ENCODE assay signal across 8 cellular contexts in the genomic region with DNA sequence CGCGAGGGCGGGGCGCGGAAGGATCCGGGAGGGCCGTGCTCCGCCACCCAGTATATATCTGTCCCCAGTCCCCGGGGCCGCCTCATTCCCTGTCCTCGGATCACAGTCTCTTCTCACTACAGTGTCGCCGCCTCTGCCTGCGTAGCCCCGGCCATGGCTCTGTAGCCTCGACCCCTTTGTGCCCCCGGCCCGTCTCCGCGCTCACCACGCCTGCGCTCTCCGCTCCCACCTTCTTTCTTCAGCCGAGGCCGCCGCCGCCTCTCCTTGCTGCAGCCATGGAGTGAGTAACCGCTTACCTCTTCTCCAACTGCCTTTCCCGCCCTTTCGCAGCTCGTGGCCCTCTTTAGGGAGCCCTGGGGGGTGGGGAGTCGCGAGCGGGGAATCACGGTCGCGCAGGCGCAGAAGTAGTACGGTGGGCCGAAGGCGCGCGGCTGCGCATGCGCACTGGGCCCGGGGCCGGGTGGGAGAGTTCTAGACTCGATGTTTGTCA. TPM values are rescaled to one million over a fixed set of nuclear protein-coding genes. Genes with fewer than 3 reads are reported as not detected.
A peak's percentile ranks its signal among the peaks of the same experiment; 100 is the strongest.
DNase-seq lines count a peak whose midpoint lies in the region; ATAC-seq and TF ChIP-seq lines count a peak whose summit lies in the region.

A gene with protein sequence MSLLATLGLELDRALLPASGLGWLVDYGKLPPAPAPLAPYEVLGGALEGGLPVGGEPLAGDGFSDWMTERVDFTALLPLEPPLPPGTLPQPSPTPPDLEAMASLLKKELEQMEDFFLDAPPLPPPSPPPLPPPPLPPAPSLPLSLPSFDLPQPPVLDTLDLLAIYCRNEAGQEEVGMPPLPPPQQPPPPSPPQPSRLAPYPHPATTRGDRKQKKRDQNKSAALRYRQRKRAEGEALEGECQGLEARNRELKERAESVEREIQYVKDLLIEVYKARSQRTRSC (plus strand): TSS at position 85 of the 490 bp plus-strand sequence. CDS start 1,646 bp downstream, outside the sequence.
A gene with protein sequence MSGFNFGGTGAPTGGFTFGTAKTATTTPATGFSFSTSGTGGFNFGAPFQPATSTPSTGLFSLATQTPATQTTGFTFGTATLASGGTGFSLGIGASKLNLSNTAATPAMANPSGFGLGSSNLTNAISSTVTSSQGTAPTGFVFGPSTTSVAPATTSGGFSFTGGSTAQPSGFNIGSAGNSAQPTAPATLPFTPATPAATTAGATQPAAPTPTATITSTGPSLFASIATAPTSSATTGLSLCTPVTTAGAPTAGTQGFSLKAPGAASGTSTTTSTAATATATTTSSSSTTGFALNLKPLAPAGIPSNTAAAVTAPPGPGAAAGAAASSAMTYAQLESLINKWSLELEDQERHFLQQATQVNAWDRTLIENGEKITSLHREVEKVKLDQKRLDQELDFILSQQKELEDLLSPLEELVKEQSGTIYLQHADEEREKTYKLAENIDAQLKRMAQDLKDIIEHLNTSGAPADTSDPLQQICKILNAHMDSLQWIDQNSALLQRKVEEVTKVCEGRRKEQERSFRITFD (minus strand): TSS at position 384 of the 490 bp plus-strand sequence. CDS start 19,697 bp downstream, outside the sequence.

- H4K5ac ChIP-seq in H9 (ENCODE audit: insufficient read length, low read depth, low read length), result peak within 1 kb of the TSS; percentile 21

- peak within 1 kb of the TSS; percentile 53; the same call in 1 of the 2 replicates for H3K4ac ChIP-seq in H9 (ENCODE audit: low read depth, low read length)
- peak within 1 kb of the TSS; percentile 30 for H3K4ac ChIP-seq in neuronal stem cell (ENCODE audit: low read length)

- H3K14ac ChIP-seq in H9 (ENCODE audit: insufficient read depth, low read length) (peak within 1 kb of the TSS; percentile 98), neuronal stem cell (ENCODE audit: low read length) (peak within 1 kb of the TSS; percentile 91)

- no peak within 1 kb of the TSS for H3K27ac ChIP-seq in H9 (ENCODE audit: insufficient read length, low read depth, low read length)
- H3K27ac ChIP-seq in SJCRH30, result peak within 1 kb of the TSS; percentile 99
- H3K27ac ChIP-seq in foreskin keratinocyte, result peak within 1 kb of the TSS; percentile 93
- H3K27ac ChIP-seq in neuronal stem cell (replicated peaks; ENCODE audit: low read length), result peak within 1 kb of the TSS; percentile 95

- H3K27me3 Mint-ChIP-seq in H9 (ENCODE audit: low read depth), result peaks cover 3% of the 10 kb centered on the region

- H3K56ac ChIP-seq in H9 (ENCODE audit: insufficient read length, low read depth, low read length), result no peak within 1 kb of the TSS

- H3K36me3 ChIP-seq in MG63, result peaks cover 61% of the 10 kb centered on the region
- peaks cover 35% of the 10 kb centered on the region for H3K36me3 ChIP-seq in SJCRH30
- H3K36me3 ChIP-seq in neuronal stem cell (replicated peaks in 1 of 2; ENCODE audit: control insufficient read depth in 2 of 2, insufficient read depth in 2 of 2, low read length in 2 of 2), result peaks cover 23 to 56% of the 10 kb centered on the region in 2 donors

- H2BK120ac ChIP-seq in H9 (ENCODE audit: low read depth, low read length, poor library complexity, severe bottlenecking) (peak within 1 kb of the TSS; percentile 54), neuronal stem cell (ENCODE audit: low read depth, low read length) (peak within 1 kb of the TSS; percentile 21)

- no peak within 1 kb of the TSS for H3K23ac ChIP-seq in H9 (ENCODE audit: insufficient read length, low read depth, low read length)
- H3K23ac ChIP-seq in neuronal stem cell (ENCODE audit: low read depth, low read length, poor library complexity), result peak within 1 kb of the TSS; percentile 97

- H4K8ac ChIP-seq in H9 (replicated peaks; ENCODE audit: insufficient read length, low read depth, low read length) (no peak within 1 kb of the TSS), neuronal stem cell (ENCODE audit: low read depth, low read length) (no peak within 1 kb of the TSS)

- DNase-seq in G401 (ENCODE audit: low spot score), result peak; percentile 82
- DNase-seq in H9, result peak; percentile 80
- peak; percentile 92 for DNase-seq in MG63
- peak; percentile 95 to 96 for DNase-seq in SJCRH30
- DNase-seq in activated gamma-delta T cell treated with anti-CD3 and anti-CD28 coated beads, Interleukin-2, amount 50 U/mL, for 16 hours (ENCODE audit: low read depth), result peak; percentile 89
- peak; percentile 63 to 79 for DNase-seq in foreskin keratinocyte
- peak; percentile 92 for DNase-seq in neuronal stem cell (ENCODE audit: low spot score)

- no peak within 1 kb of the TSS for H3T11ph ChIP-seq in H9 (ENCODE audit: low read length)

- peak within 1 kb of the TSS; percentile 99 to 100 (median 100) for H3K27ac Mint-ChIP-seq in H9

- peaks cover 10% of the 10 kb centered on the region for H3K23me2 ChIP-seq in H9 (ENCODE audit: insufficient read length, low read depth, low read length, poor library complexity, severe bottlenecking)

- H2BK12ac ChIP-seq in H9 (ENCODE audit: insufficient read length, low read depth, low read length) (no peak within 1 kb of the TSS), neuronal stem cell (ENCODE audit: low read length) (no peak within 1 kb of the TSS)

- H4K20me1 ChIP-seq in H9 (ENCODE audit: control insufficient read depth, insufficient read depth, insufficient read length), result peaks cover 2% of the 10 kb centered on the region

- H3K4me1 Mint-ChIP-seq in H9, result peaks cover 18 to 38% of the 10 kb centered on the region in 2 experiments

- H3K4me2 ChIP-seq in H9 (ENCODE audit: insufficient read depth, insufficient read length, low read length) (peak within 1 kb of the TSS; percentile 82), neuronal stem cell (ENCODE audit: insufficient read depth, low read length, poor library complexity, severe bottlenecking) (peak within 1 kb of the TSS; percentile 80)

- peaks cover 0 to 4% of the 10 kb centered on the region in 2 experiments; a peak in 3 of 5 replicates for H3K9me3 Mint-ChIP-seq in H9

- H2AK5ac ChIP-seq in H9 (ENCODE audit: insufficient read length, low read length) (no peak within 1 kb of the TSS), neuronal stem cell (ENCODE audit: low read depth, low read length) (peak within 1 kb of the TSS; percentile 97)

- in situ Hi-C loops in G401 (cut with HindIII; ENCODE audit: low sequenced_read_pairs), result no loop called here

- H3K79me1 ChIP-seq in H9 (ENCODE audit: insufficient read depth, low read depth, low read length, poor library complexity, severe bottlenecking), result no peaks in the 10 kb centered on the region
- H3K79me1 ChIP-seq in neuronal stem cell (ENCODE audit: low read depth, low read length), result peaks cover 11% of the 10 kb centered on the region

- H3K27me3 ChIP-seq in H9 (ENCODE audit: insufficient read depth, low read length), result no peaks in the 10 kb centered on the region
- no peaks in the 10 kb centered on the region for H3K27me3 ChIP-seq in MG63
- H3K27me3 ChIP-seq in SJCRH30, result no peaks in the 10 kb centered on the region
- H3K27me3 ChIP-seq in foreskin keratinocyte, result no peaks in the 10 kb centered on the region
- H3K27me3 ChIP-seq in neuronal stem cell (ENCODE audit: control insufficient read depth in 3 of 3, insufficient read depth in 3 of 3, low read depth in 1 of 3, low read length in 3 of 3), result no peaks in the 10 kb centered on the region

- no peak within 1 kb of the TSS for H2BK20ac ChIP-seq in H9 (ENCODE audit: low read depth, low read length, poor library complexity, severe bottlenecking)

- H3K9ac ChIP-seq in H9 (ENCODE audit: extremely low read depth, insufficient read length, low read length) (peak within 1 kb of the TSS; percentile 77), neuronal stem cell (ENCODE audit: low read depth, low read length, poor library complexity) (peak within 1 kb of the TSS; percentile 100)

- H3K4me3 ChIP-seq in MG63 (peak within 1 kb of the TSS; percentile 97), SJCRH30 (peak within 1 kb of the TSS; percentile 99), neuronal stem cell (ENCODE audit: low read length in 2 of 2) (peak within 1 kb of the TSS; percentile 94 to 97)

- H2BK15ac ChIP-seq in H9 (ENCODE audit: low read depth, low read length) (no peak within 1 kb of the TSS), neuronal stem cell (ENCODE audit: low read length) (peak within 1 kb of the TSS; percentile 50)

- H2BK5ac ChIP-seq in H9 (ENCODE audit: insufficient read length, low read length), result no peak within 1 kb of the TSS
- peak within 1 kb of the TSS; percentile 98 for H2BK5ac ChIP-seq in neuronal stem cell (ENCODE audit: low read length)

- peaks cover 36 to 63% (median 44%) of the 10 kb centered on the region in 3 experiments for H3K36me3 Mint-ChIP-seq in H9 (ENCODE audit: insufficient read depth in 1 of 3, low read depth in 3 of 3)

- no CpG with 5 or more reads among the region's 48 CpGs for WGBS in H9 (ENCODE audit: extremely low coverage, insufficient read length, low lambda C conversion rate)
- no CpG with 5 or more reads among the region's 48 CpGs for WGBS in neuronal stem cell (ENCODE audit: extremely low coverage in 2 of 2, insufficient read length in 2 of 2, insufficient replicate concordance in 1 of 2), 2 donors

- H3K9me3 ChIP-seq in H9 (ENCODE audit: control insufficient read depth, low read depth, low read length) (no peaks in the 10 kb centered on the region), MG63 (no peaks in the 10 kb centered on the region), SJCRH30 (replicated peaks) (no peaks in the 10 kb centered on the region), neuronal stem cell (replicated peaks in 1 of 2; ENCODE audit: control insufficient read depth in 2 of 2, insufficient read depth in 1 of 2, low read depth in 1 of 2, low read length in 2 of 2) (no peaks in the 10 kb centered on the region)

- peak; percentile 34 for ATAC-seq in foreskin keratinocyte

- TF ChIP-seq CTCF in H9 (conservative IDR thresholded peaks at IDR 0.05) (no peak), foreskin keratinocyte (conservative IDR thresholded peaks at IDR 0.05) (no peak), subcutaneous adipose tissue (IDR thresholded peaks at IDR 0.05; ENCODE audit: low read depth) (no peak)

- H3K79me2 ChIP-seq in H9 (ENCODE audit: insufficient read depth, low read length), result peaks cover 25% of the 10 kb centered on the region; the same call in 1 of the 2 replicates

- H3K4me1 ChIP-seq in H9 (ENCODE audit: insufficient read depth, low read length) (no peaks in the 10 kb centered on the region; the same call in 1 of the 2 replicates), SJCRH30 (peaks cover 7% of the 10 kb centered on the region; the same call in 1 of the 2 replicates), foreskin keratinocyte (peaks cover 7% of the 10 kb centered on the region), neuronal stem cell (ENCODE audit: control insufficient read depth in 2 of 2, insufficient read depth in 1 of 2, low read depth in 1 of 2, low read length in 2 of 2) (peaks cover 7 to 11% of the 10 kb centered on the region in 2 donors)

- peak within 1 kb of the TSS; percentile 98 for H3K18ac ChIP-seq in H9 (ENCODE audit: insufficient read length, low read depth, low read length)
- H3K18ac ChIP-seq in neuronal stem cell (ENCODE audit: low read length), result peak within 1 kb of the TSS; percentile 98

- H3K4me3 Mint-ChIP-seq in H9, result peak within 1 kb of the TSS; percentile 95 to 99

- H2AFZ ChIP-seq in H9 (ENCODE audit: low read length), result no peak within 1 kb of the TSS
- H2AFZ ChIP-seq in neuronal stem cell (ENCODE audit: low read length), result peak within 1 kb of the TSS; percentile 97

- H4K91ac ChIP-seq in H9 (ENCODE audit: insufficient read length, low read depth, low read length) (peak within 1 kb of the TSS; percentile 74), neuronal stem cell (ENCODE audit: low read depth, low read length, poor library complexity) (peak within 1 kb of the TSS; percentile 60)

RNA-seq across cellular contexts. Expression of the first gene that starts in this region (rescaled TPM):
- total RNA-seq in G401 (2014; rRNA removed; shearing (Covaris generic)), result 9.4 and 12.4 TPM in 2 replicates
- total RNA-seq in H9 (2021) (18.5 and 20.6 TPM in 2 replicates), foreskin keratinocyte (15.4 and 15.9 TPM in 2 replicates), subcutaneous adipose tissue (10 to 100 TPM; 10.9 to 41.6 (median 17.6) TPM)
- 4.2 and 19.0 TPM in 2 replicates for total RNA-seq in MG63 (2014; rRNA removed; shearing (Covaris generic); ENCODE audit: low replicate concordance)
- 8.4 and 8.9 TPM in 2 replicates for total RNA-seq in SJCRH30 (2014; rRNA removed; shearing (Covaris generic))
- polyA plus RNA-seq in foreskin keratinocyte, result 27.6 and 28.2 TPM in 2 replicates
- 7.5 TPM for polyA plus RNA-seq in neuronal stem cell (2013, experiment 1 of 2)
- polyA plus RNA-seq in neuronal stem cell (2013, experiment 2 of 2), result 7.7 TPM

RNA-seq across cellular contexts. Expression of the second gene that starts in this region (rescaled TPM):
- total RNA-seq in G401 (2014; rRNA removed; shearing (Covaris generic)), result 79.9 and 86.1 TPM in 2 replicates
- 127 and 137 TPM in 2 replicates for total RNA-seq in H9 (2021)
- total RNA-seq in MG63 (2014; rRNA removed; shearing (Covaris generic); ENCODE audit: low replicate concordance), result 76.0 and 81.5 TPM in 2 replicates
- total RNA-seq in SJCRH30 (2014; rRNA removed; shearing (Covaris generic)), result 87.8 and 88.7 TPM in 2 replicates
- total RNA-seq in foreskin keratinocyte, result 62.0 and 62.1 TPM in 2 replicates
- polyA plus RNA-seq in foreskin keratinocyte, result 39.0 and 43.0 TPM in 2 replicates
- polyA plus RNA-seq in neuronal stem cell (2013, experiment 1 of 2), result 69.0 TPM
- 72.2 TPM for polyA plus RNA-seq in neuronal stem cell (2013, experiment 2 of 2)
- 10 to 100 TPM; 25.8 to 29.2 (median 27.6) TPM for total RNA-seq in subcutaneous adipose tissue
